In genomic region chr18:58490238-58490637, GRCh38 we compare ENCODE assay signal across 23 cellular contexts.
"Had no signal": no experiment of that assay in that cellular context is flagged by ENCODE, and none has a peak within 500 bp of the region (broad histone marks: within the 10 kb centered on the region; RNA-seq: fewer than 3 reads in every experiment).

No MANE protein-coding gene starts in this region.

- H3K27ac ChIP-seq: dorsolateral prefrontal cortex, gastrocnemius medialis, hepatocyte, left lung, lower lobe of right lung, ovary, psoas muscle, skin epidermis, thoracic aorta, tibial nerve, upper lobe of right lung, uterus had no signal

- H3K36me3 ChIP-seq: gastrocnemius medialis, left lung, lower lobe of right lung, ovary, thoracic aorta, tibial nerve, upper lobe of right lung, uterus had no signal

- H3K4me3 ChIP-seq: dorsolateral prefrontal cortex, gastrocnemius medialis, hepatocyte, left lung, lower lobe of right lung, ovary, psoas muscle, skin epidermis, thoracic aorta, tibial nerve, upper lobe of right lung, uterus had no signal

- DNase-seq: cerebellar nuclear complex; effector CD4-positive, alpha-beta T cell; gastrocnemius medialis; head of caudate nucleus; kidney; left lung; lower lobe of right lung; naive B cell; occipital lobe; ovary; psoas muscle; right cardiac atrium; stimulated activated CD4-positive, alpha-beta T cell treated with anti-CD3 and anti-CD28 coated beads, Interleukin-15, amount 100 ng/mL, for 24 hours; stimulated activated CD4-positive, alpha-beta T cell treated with anti-CD3 and anti-CD28 coated beads, Interleukin-2, amount 100 ng/mL, for 48 hours; stimulated activated naive B cell treated with anti-CD40 and anti-IgM and Interleukin-4, amounts not matched to agents 10 μg/mL and 1 μg/mL and 100 μg/mL, for 72 hours; upper lobe of right lung; uterus had no signal

- H3K9me3 ChIP-seq: gastrocnemius medialis, left lung, lower lobe of right lung, ovary, psoas muscle, thoracic aorta, tibial nerve, upper lobe of right lung, uterus had no signal

- H3K27me3 ChIP-seq: gastrocnemius medialis, hepatocyte, ovary, tibial nerve, uterus had no signal

- ATAC-seq: gastrocnemius medialis; left lung; lower lobe of right lung; natural killer cell treated with Interleukin-12 subunit alpha and Interleukin-12 subunit beta and Interleukin-15 and Interleukin-18, amount 100 ng/mL, for 72 hours; psoas muscle; right cardiac atrium; stimulated activated naive B cell treated with anti-CD40 and anti-IgM and Interleukin-4, amounts not matched to agents 10 μg/mL and 1 μg/mL and 100 μg/mL, for 72 hours; upper lobe of right lung had no signal
